Comparison of ENCODE assay signal across 13 cellular contexts in the genomic region with DNA sequence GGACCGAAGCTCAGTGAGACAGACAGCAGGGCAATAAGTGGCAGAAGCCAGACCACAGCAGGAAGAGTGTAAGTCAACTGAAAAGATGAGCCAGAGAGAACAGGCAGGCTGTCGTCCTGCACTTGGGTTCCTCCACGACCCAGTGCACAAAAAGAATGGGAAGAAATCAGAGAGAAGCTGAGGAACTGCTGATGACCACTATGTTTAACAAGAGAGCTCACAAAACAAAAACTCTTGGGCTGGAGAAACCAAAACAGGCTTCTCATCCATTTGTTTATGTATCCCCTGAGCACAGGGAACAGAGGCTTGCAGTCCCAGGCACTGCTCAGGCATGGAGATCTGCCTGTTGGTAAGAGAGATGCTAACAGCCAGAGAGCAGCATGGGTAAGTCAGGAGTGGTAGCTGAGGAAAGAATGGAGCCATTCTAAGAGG. TPM values are rescaled to one million over a fixed set of nuclear protein-coding genes. Genes with fewer than 3 reads are reported as not detected.
DNase-seq lines count a peak whose midpoint lies in the region; ATAC-seq and TF ChIP-seq lines count a peak whose summit lies in the region.
"Had no signal": no experiment of that assay in that cellular context is flagged by ENCODE, and none has a peak within 500 bp of the region (broad histone marks: within the 10 kb centered on the region; RNA-seq: fewer than 3 reads in every experiment).

No MANE protein-coding gene starts in this region.

- intact Hi-C loops in A673 (cut with micrococcal nuclease; ENCODE audit: unreplicated experiment) (no loop called here), IMR-90 (cut with micrococcal nuclease) (no loop called here)

- POLR2A ChIA-PET in A673 (lab: Charles Lee; ENCODE audit: low non-redundant PET) = no interaction called here
- POLR2A ChIA-PET in IMR-90 (lab: Charles Lee; ENCODE audit: unreplicated experiment) = interaction anchor here (1.2 kb wide), 1 partner anchor 14 kb away, joined by 4 read pairs; the partner anchor contains the start of gene AKAP8L

- CTCF ChIA-PET in A673 (lab: Charles Lee) = no interaction called here
- CTCF ChIA-PET in IMR-90 (lab: Yijun Ruan, JAX) = interaction anchor here (0.8 to 1.0 kb wide), 3 partner anchors 10 to 15 kb away, joined by 3 to 5 read pairs (median 3); no protein-coding TSS in a partner anchor

- H3K4me3 ChIP-seq in A673 (ENCODE audit: low read depth, low read length, poor library complexity, severe bottlenecking) = no peak overlapping the region
- H3K4me3 ChIP-seq in IMR-90 (ENCODE audit: insufficient read depth, low read depth, low read length) = no peak overlapping the region
- no peak overlapping the region for H3K4me3 ChIP-seq in trophoblast cell (ENCODE audit: low read depth, low read length)
- H3K4me3 ChIP-seq in smooth muscle cell = no peak overlapping the region

- no peak for TF ChIP-seq POLR2A in IMR-90 (IDR thresholded peaks at IDR 0.05; ENCODE audit: low read depth, low read length)

- no peak overlapping the region for H3K4ac ChIP-seq in IMR-90 (ENCODE audit: low read depth, low read length)
- H3K4ac ChIP-seq in trophoblast cell (ENCODE audit: low read depth, low read length) = peak overlapping the region; percentile 77

- no peak overlapping the region for H2BK15ac ChIP-seq in IMR-90 (ENCODE audit: low read depth, low read length)

- ATAC-seq in IMR-90 (ENCODE audit: low read depth) (peak; percentile 83), HG02973 (IDR thresholded peaks at IDR 0.05; ENCODE audit: unreplicated experiment) (no peak), HG02588 (IDR thresholded peaks at IDR 0.05; ENCODE audit: unreplicated experiment) (no peak), HG02759 (IDR thresholded peaks at IDR 0.05; ENCODE audit: unreplicated experiment) (no peak)
- no peak for ATAC-seq in effector memory CD8-positive, alpha-beta T cell (replicated peaks)

- TF ChIP-seq CTCF in A673 (conservative IDR thresholded peaks at IDR 0.05; ENCODE audit: low read depth, low read length) = no peak
- TF ChIP-seq CTCF in IMR-90 (conservative IDR thresholded peaks at IDR 0.05; ENCODE audit: low read depth, low read length) = no peak
- TF ChIP-seq CTCF in smooth muscle cell (IDR thresholded peaks at IDR 0.05; ENCODE audit: borderline replicate concordance, insufficient read depth, poor library complexity, severe bottlenecking) = no peak

- DNase-seq in A673 (ENCODE audit: low spot score) (no peak), IMR-90 (no peak), trophoblast cell (no peak), smooth muscle cell (lab: John Stamatoyannopoulos, UW; ENCODE audit: unreplicated experiment) (no peak)
- DNase-seq in effector memory CD8-positive, alpha-beta T cell = no peak
- DNase-seq: activated CD4-positive, CD25-positive, alpha-beta regulatory T cell; NCI-H510A treated with DMSO at 0.1 percent for 48 hours; SHP77 had no signal

- H3K36me3 Mint-ChIP-seq in effector memory CD8-positive, alpha-beta T cell (ENCODE audit: insufficient read depth) = peaks cover 49% of the 10 kb centered on the region

- no peak overlapping the region for H3K14ac ChIP-seq in IMR-90 (replicated peaks; ENCODE audit: low read depth, low read length)
- H3K14ac ChIP-seq in trophoblast cell (ENCODE audit: low read length) = no peak overlapping the region

- TF ChIP-seq RAD21 in IMR-90 (IDR thresholded peaks at IDR 0.05; ENCODE audit: low read length) = no peak

- H3K4me1 Mint-ChIP-seq in effector memory CD8-positive, alpha-beta T cell (ENCODE audit: low read depth in 2 of 2) = peaks cover 27 to 31% of the 10 kb centered on the region in 2 donors

- no peaks in the 10 kb centered on the region for H3K27me3 ChIP-seq in A673 (replicated peaks; ENCODE audit: insufficient read depth, low read depth, low read length, poor library complexity)
- no peaks in the 10 kb centered on the region for H3K27me3 ChIP-seq in IMR-90 (ENCODE audit: control insufficient read depth, insufficient read depth, low read length)
- H3K27me3 ChIP-seq in trophoblast cell (ENCODE audit: insufficient read depth, low read length) = no peaks in the 10 kb centered on the region
- no peaks in the 10 kb centered on the region for H3K27me3 ChIP-seq in smooth muscle cell (ENCODE audit: low read depth)

- no peaks in the 10 kb centered on the region for H3F3A ChIP-seq in smooth muscle cell (ENCODE audit: low read depth)

- in situ Hi-C loops in IMR-90 (cut with MboI; ENCODE audit: low sequenced_read_pairs) = loop anchor here (25.0 kb wide), 1 partner anchor 783 kb away; the partner anchor contains the start of genes AP1M1 and FAM32A

- H3K27ac ChIP-seq in A673 (ENCODE audit: low read depth, low read length, poor library complexity, severe bottlenecking) (peak overlapping the region; percentile 24), IMR-90 (ENCODE audit: insufficient read depth, low read length) (no peak overlapping the region), trophoblast cell (ENCODE audit: low read depth, low read length) (no peak overlapping the region), smooth muscle cell (ENCODE audit: low read depth) (no peak overlapping the region)

- H3K4me1 ChIP-seq in A673 (ENCODE audit: insufficient read depth, low read length, poor library complexity, severe bottlenecking) (peaks cover 4% of the 10 kb centered on the region), IMR-90 (ENCODE audit: control insufficient read depth, insufficient read depth, low read length) (peaks cover 7% of the 10 kb centered on the region; the same call in 1 of the 2 replicates), trophoblast cell (ENCODE audit: control insufficient read depth in 1 of 2, insufficient read depth in 2 of 2, low read length in 2 of 2) (no peaks in the 10 kb centered on the region), smooth muscle cell (ENCODE audit: low read depth) (no peaks in the 10 kb centered on the region)

- no peak overlapping the region for H3K56ac ChIP-seq in IMR-90 (ENCODE audit: extremely low read depth, insufficient read depth, low read length)

- H3K9ac ChIP-seq in IMR-90 (ENCODE audit: low read depth, low read length) = no peak overlapping the region
- H3K9ac ChIP-seq in trophoblast cell (ENCODE audit: low read length) = no peak overlapping the region
- H3K9ac ChIP-seq in smooth muscle cell (ENCODE audit: low read depth) = no peak overlapping the region

- no peak overlapping the region for H3K4me2 ChIP-seq in IMR-90 (ENCODE audit: low read depth, low read length)
- no peak overlapping the region for H3K4me2 ChIP-seq in trophoblast cell (ENCODE audit: low read length)
- no peak overlapping the region for H3K4me2 ChIP-seq in smooth muscle cell

- H4K5ac ChIP-seq in IMR-90 (ENCODE audit: low read depth, low read length) = no peak overlapping the region

- H3K23ac ChIP-seq in IMR-90 (ENCODE audit: low read depth, low read length) (no peak overlapping the region), trophoblast cell (ENCODE audit: low read length) (no peak overlapping the region)

- H3K4me3 Mint-ChIP-seq in effector memory CD8-positive, alpha-beta T cell = peak overlapping the region in 1 of 2 donors; percentile 49

- H4K91ac ChIP-seq in IMR-90 (ENCODE audit: insufficient read depth, low read depth, low read length) (no peak overlapping the region), trophoblast cell (ENCODE audit: low read depth, low read length) (no peak overlapping the region)

- no peaks in the 10 kb centered on the region; the same call in 1 of the 2 replicates for H3K9me1 ChIP-seq in IMR-90 (ENCODE audit: insufficient read depth, low read length)

- WGBS in IMR-90 (ENCODE audit: extremely low coverage in 2 of 2, insufficient read length in 1 of 2), 2 experiments = 80% methylated on average over 1 of the region's 3 CpGs; no CpG with 5 or more reads in 1 of the 2 experiments
- no CpG with 5 or more reads among the region's 3 CpGs for WGBS in trophoblast cell (ENCODE audit: extremely low coverage, insufficient coverage, insufficient read length)
- WGBS in smooth muscle cell (ENCODE audit: low lambda C conversion rate) = 65% methylated on average over 3 of the region's 3 CpGs

- BruUV-seq in A673 (replicated peaks; lab: Mats Ljungman, UMichigan) = no TSS peak
- BruUV-seq in IMR-90 (replicated peaks; lab: Mats Ljungman, UMichigan) = no TSS peak

- H3K9me3 ChIP-seq in A673 (ENCODE audit: low read depth, low read length, poor library complexity, severe bottlenecking) = no peaks in the 10 kb centered on the region
- H3K9me3 ChIP-seq in IMR-90 (ENCODE audit: control insufficient read depth, insufficient read depth, low read length) = no peaks in the 10 kb centered on the region
- no peaks in the 10 kb centered on the region for H3K9me3 ChIP-seq in trophoblast cell (ENCODE audit: insufficient read depth, low read depth, low read length)
- H3K9me3 ChIP-seq in smooth muscle cell (replicated peaks; ENCODE audit: low read depth) = no peaks in the 10 kb centered on the region

- H2AK5ac ChIP-seq in IMR-90 (ENCODE audit: low read depth, low read length) (no peak overlapping the region), trophoblast cell (ENCODE audit: low read length) (no peak overlapping the region)

- H3K18ac ChIP-seq in IMR-90 (ENCODE audit: low read depth, low read length) (no peak overlapping the region), trophoblast cell (ENCODE audit: low read length) (no peak overlapping the region)

- no peak overlapping the region for H2AFZ ChIP-seq in IMR-90 (replicated peaks; ENCODE audit: low read length, poor library complexity)
- H2AFZ ChIP-seq in trophoblast cell (ENCODE audit: insufficient read depth, low read length, poor library complexity) = peak overlapping the region; percentile 35
- no peak overlapping the region for H2AFZ ChIP-seq in smooth muscle cell (ENCODE audit: low read depth)

- H4K8ac ChIP-seq in IMR-90 (ENCODE audit: low read depth in 2 of 2, low read length in 2 of 2) (no peak overlapping the region), trophoblast cell (ENCODE audit: low read depth, low read length) (no peak overlapping the region)

- H3K79me2 ChIP-seq in trophoblast cell (ENCODE audit: control insufficient read depth, insufficient read depth, low read length, poor library complexity) (peaks cover 9% of the 10 kb centered on the region), smooth muscle cell (ENCODE audit: low read depth) (peaks cover 87% of the 10 kb centered on the region)

- no peaks in the 10 kb centered on the region for H3K9me3 Mint-ChIP-seq in effector memory CD8-positive, alpha-beta T cell

- no peak overlapping the region for H2BK20ac ChIP-seq in IMR-90 (ENCODE audit: low read depth, low read length)

- no peak overlapping the region for H2BK12ac ChIP-seq in trophoblast cell (ENCODE audit: low read length)

- no peaks in the 10 kb centered on the region for H3K27me3 Mint-ChIP-seq in effector memory CD8-positive, alpha-beta T cell

- H2BK120ac ChIP-seq in IMR-90 (ENCODE audit: low read depth, low read length) = no peak overlapping the region
- no peak overlapping the region for H2BK120ac ChIP-seq in trophoblast cell (ENCODE audit: insufficient read depth, low read length, poor library complexity)

- H4K12ac ChIP-seq in trophoblast cell (ENCODE audit: low read depth, low read length) = no peak overlapping the region

- dilution Hi-C loops in IMR-90 (cut with HindIII; ENCODE audit: low sequenced_read_pairs, unreplicated experiment) = no loop called here

- peaks cover 61% of the 10 kb centered on the region for H3K36me3 ChIP-seq in A673 (ENCODE audit: insufficient read depth, low read length, poor library complexity, severe bottlenecking)
- peaks cover 50% of the 10 kb centered on the region for H3K36me3 ChIP-seq in IMR-90 (ENCODE audit: control insufficient read depth, insufficient read depth, low read length)
- H3K36me3 ChIP-seq in trophoblast cell (ENCODE audit: control insufficient read depth in 1 of 2, insufficient read depth in 2 of 2, low read length in 2 of 2) = peaks cover 51 to 56% of the 10 kb centered on the region in 2 experiments
- no peaks in the 10 kb centered on the region for H3K36me3 ChIP-seq in smooth muscle cell (ENCODE audit: low read depth)

- H2BK5ac ChIP-seq in IMR-90 (ENCODE audit: low read depth, low read length, poor library complexity, severe bottlenecking) (no peak overlapping the region), trophoblast cell (ENCODE audit: low read depth, low read length, poor library complexity) (no peak overlapping the region)

- H4K20me1 ChIP-seq in IMR-90 (ENCODE audit: insufficient read depth, low read length) (peaks cover 82% of the 10 kb centered on the region), smooth muscle cell (ENCODE audit: low read depth) (peaks cover 100% of the 10 kb centered on the region)

- peak overlapping the region; percentile 65 to 87 for H3K27ac Mint-ChIP-seq in effector memory CD8-positive, alpha-beta T cell

- H3K79me1 ChIP-seq in IMR-90 (ENCODE audit: low read depth in 1 of 2, low read length in 2 of 2) (peaks cover 11 to 73% of the 10 kb centered on the region in 2 experiments), trophoblast cell (ENCODE audit: low read length) (no peaks in the 10 kb centered on the region)

- no peak overlapping the region for H2AK9ac ChIP-seq in IMR-90 (replicated peaks; ENCODE audit: low read depth, low read length, poor library complexity)

RNA-seq across cellular contexts. Expression of gene AKAP8L, which starts 14.0 kb away (rescaled TPM):
- total RNA-seq in A673 (2021) (132 and 147 TPM in 2 replicates), IMR-90 (2012; rRNA removed) (40.8 and 44.6 TPM in 2 replicates), smooth muscle cell (61.9 and 92.0 TPM in 2 replicates)
- polyA plus RNA-seq in IMR-90 (2012; rRNA removed) (41.0 and 43.1 TPM in 2 replicates), smooth muscle cell (93.9 and 105 TPM in 2 replicates)
- polyA plus RNA-seq in IMR-90 (2012; cell fraction: cytosol; rRNA removed) = 18.5 and 19.3 TPM in 2 replicates
- 207 and 357 TPM in 2 replicates for polyA plus RNA-seq in IMR-90 (2012; cell fraction: nucleus; rRNA removed; ENCODE audit: low replicate concordance)
- 92.6 and 94.5 TPM in 2 replicates for polyA plus RNA-seq in trophoblast cell (2013)

RNA-seq across cellular contexts. Expression of gene AKAP8, which starts 25.2 kb away (rescaled TPM):
- 46.8 and 48.4 TPM in 2 replicates for total RNA-seq in A673 (2021)
- total RNA-seq in IMR-90 (2012; rRNA removed) = 12.2 and 16.9 TPM in 2 replicates
- 13.4 and 14.8 TPM in 2 replicates for polyA plus RNA-seq in IMR-90 (2012; rRNA removed)
- polyA plus RNA-seq in IMR-90 (2012; cell fraction: cytosol; rRNA removed) = 7.5 and 7.6 TPM in 2 replicates
- polyA plus RNA-seq in IMR-90 (2012; cell fraction: nucleus; rRNA removed; ENCODE audit: low replicate concordance) = 49.7 and 58.6 TPM in 2 replicates
- polyA plus RNA-seq in trophoblast cell (2013) = 40.6 and 42.9 TPM in 2 replicates
- total RNA-seq in smooth muscle cell = 12.0 and 24.2 TPM in 2 replicates
- polyA plus RNA-seq in smooth muscle cell = 19.1 and 27.3 TPM in 2 replicates

RNA-seq across cellular contexts. Expression of gene WIZ, which starts 45.0 kb away (rescaled TPM):
- 72.3 and 73.7 TPM in 2 replicates for total RNA-seq in A673 (2021)
- total RNA-seq in IMR-90 (2012; rRNA removed) = 0.90 and 1.1 TPM in 2 replicates
- polyA plus RNA-seq in IMR-90 (2012; rRNA removed) = 27.1 and 31.6 TPM in 2 replicates
- polyA plus RNA-seq in IMR-90 (2012; cell fraction: cytosol; rRNA removed) = 13.7 and 31.4 TPM in 2 replicates
- 38.0 and 74.0 TPM in 2 replicates for polyA plus RNA-seq in IMR-90 (2012; cell fraction: nucleus; rRNA removed; ENCODE audit: low replicate concordance)
- polyA plus RNA-seq in trophoblast cell (2013) = 31.0 and 32.1 TPM in 2 replicates
- total RNA-seq in smooth muscle cell = 13.5 and 23.1 TPM in 2 replicates
- polyA plus RNA-seq in smooth muscle cell = 40.5 and 41.5 TPM in 2 replicates

RNA-seq across cellular contexts. Expression of gene RASAL3, which starts 59.5 kb away (rescaled TPM):
- total RNA-seq in A673 (2021) (1.1 TPM in 2 replicates), IMR-90 (2012; rRNA removed) (not detected in 2 replicates), smooth muscle cell (not detected in 2 replicates)
- polyA plus RNA-seq in IMR-90 (2012; rRNA removed) (0.07 TPM in 1 of 2 replicates, not detected in the other), smooth muscle cell (0.24 TPM in 1 of 2 replicates, not detected in the other)
- polyA plus RNA-seq in IMR-90 (2012; cell fraction: cytosol; rRNA removed) = 0.04 and 0.05 TPM in 2 replicates
- polyA plus RNA-seq in IMR-90 (2012; cell fraction: nucleus; rRNA removed; ENCODE audit: low replicate concordance) = 0.05 and 0.07 TPM in 2 replicates
- 0.01 TPM in 1 of 2 replicates, not detected in the other for polyA plus RNA-seq in trophoblast cell (2013)
- total RNA-seq: fibroblast of lung had no signal
- polyA plus RNA-seq: fibroblast of lung, keratinocyte had no signal
